ENCODE assay signal across 1 cellular context in genomic region chr7:140230517-140230861, GRCh38.
TF ChIP-seq lines count a peak whose summit lies in the region.

No MANE protein-coding gene starts in this region.

TF ChIP-seq in WTC11, 78 proteins besides CTCF, POLR2A, EP300 and RAD21 (continued from another document):
- TF ChIP-seq, protein P1, sequence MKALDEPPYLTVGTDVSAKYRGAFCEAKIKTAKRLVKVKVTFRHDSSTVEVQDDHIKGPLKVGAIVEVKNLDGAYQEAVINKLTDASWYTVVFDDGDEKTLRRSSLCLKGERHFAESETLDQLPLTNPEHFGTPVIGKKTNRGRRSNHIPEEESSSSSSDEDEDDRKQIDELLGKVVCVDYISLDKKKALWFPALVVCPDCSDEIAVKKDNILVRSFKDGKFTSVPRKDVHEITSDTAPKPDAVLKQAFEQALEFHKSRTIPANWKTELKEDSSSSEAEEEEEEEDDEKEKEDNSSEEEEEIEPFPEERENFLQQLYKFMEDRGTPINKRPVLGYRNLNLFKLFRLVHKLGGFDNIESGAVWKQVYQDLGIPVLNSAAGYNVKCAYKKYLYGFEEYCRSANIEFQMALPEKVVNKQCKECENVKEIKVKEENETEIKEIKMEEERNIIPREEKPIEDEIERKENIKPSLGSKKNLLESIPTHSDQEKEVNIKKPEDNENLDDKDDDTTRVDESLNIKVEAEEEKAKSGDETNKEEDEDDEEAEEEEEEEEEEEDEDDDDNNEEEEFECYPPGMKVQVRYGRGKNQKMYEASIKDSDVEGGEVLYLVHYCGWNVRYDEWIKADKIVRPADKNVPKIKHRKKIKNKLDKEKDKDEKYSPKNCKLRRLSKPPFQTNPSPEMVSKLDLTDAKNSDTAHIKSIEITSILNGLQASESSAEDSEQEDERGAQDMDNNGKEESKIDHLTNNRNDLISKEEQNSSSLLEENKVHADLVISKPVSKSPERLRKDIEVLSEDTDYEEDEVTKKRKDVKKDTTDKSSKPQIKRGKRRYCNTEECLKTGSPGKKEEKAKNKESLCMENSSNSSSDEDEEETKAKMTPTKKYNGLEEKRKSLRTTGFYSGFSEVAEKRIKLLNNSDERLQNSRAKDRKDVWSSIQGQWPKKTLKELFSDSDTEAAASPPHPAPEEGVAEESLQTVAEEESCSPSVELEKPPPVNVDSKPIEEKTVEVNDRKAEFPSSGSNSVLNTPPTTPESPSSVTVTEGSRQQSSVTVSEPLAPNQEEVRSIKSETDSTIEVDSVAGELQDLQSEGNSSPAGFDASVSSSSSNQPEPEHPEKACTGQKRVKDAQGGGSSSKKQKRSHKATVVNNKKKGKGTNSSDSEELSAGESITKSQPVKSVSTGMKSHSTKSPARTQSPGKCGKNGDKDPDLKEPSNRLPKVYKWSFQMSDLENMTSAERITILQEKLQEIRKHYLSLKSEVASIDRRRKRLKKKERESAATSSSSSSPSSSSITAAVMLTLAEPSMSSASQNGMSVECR (CRISPR knock-in tag; IDR thresholded peaks at IDR 0.05; ENCODE audit: borderline replicate concordance): no peak
- TF ChIP-seq TEAD4 (CRISPR knock-in tag; IDR thresholded peaks at IDR 0.05) (no peak), IRF1 (CRISPR knock-in tag; IDR thresholded peaks at IDR 0.05) (no peak), E2F5 (CRISPR knock-in tag; IDR thresholded peaks at IDR 0.05) (no peak; the same call in 1 of the 2 replicates), CREM (CRISPR knock-in tag; IDR thresholded peaks at IDR 0.05) (0 out of 2 replicates have a peak, but pooled peaks have one; percentile 22), ZNF317 (CRISPR knock-in tag; IDR thresholded peaks at IDR 0.05; ENCODE audit: borderline replicate concordance, low read depth) (no peak), GTF2I (CRISPR knock-in tag; conservative IDR thresholded peaks at IDR 0.05) (no peak), JUN (CRISPR knock-in tag; IDR thresholded peaks at IDR 0.05) (0 out of 2 replicates have a peak, but pooled peaks have one; percentile 47)
- TF ChIP-seq, protein P2, sequence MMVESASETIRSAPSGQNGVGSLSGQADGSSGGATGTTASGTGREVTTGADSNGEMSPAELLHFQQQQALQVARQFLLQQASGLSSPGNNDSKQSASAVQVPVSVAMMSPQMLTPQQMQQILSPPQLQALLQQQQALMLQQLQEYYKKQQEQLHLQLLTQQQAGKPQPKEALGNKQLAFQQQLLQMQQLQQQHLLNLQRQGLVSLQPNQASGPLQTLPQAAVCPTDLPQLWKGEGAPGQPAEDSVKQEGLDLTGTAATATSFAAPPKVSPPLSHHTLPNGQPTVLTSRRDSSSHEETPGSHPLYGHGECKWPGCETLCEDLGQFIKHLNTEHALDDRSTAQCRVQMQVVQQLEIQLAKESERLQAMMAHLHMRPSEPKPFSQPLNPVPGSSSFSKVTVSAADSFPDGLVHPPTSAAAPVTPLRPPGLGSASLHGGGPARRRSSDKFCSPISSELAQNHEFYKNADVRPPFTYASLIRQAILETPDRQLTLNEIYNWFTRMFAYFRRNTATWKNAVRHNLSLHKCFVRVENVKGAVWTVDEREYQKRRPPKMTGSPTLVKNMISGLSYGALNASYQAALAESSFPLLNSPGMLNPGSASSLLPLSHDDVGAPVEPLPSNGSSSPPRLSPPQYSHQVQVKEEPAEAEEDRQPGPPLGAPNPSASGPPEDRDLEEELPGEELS (CRISPR knock-in tag; IDR thresholded peaks at IDR 0.05): peak; percentile 90
- TF ChIP-seq, protein P3, sequence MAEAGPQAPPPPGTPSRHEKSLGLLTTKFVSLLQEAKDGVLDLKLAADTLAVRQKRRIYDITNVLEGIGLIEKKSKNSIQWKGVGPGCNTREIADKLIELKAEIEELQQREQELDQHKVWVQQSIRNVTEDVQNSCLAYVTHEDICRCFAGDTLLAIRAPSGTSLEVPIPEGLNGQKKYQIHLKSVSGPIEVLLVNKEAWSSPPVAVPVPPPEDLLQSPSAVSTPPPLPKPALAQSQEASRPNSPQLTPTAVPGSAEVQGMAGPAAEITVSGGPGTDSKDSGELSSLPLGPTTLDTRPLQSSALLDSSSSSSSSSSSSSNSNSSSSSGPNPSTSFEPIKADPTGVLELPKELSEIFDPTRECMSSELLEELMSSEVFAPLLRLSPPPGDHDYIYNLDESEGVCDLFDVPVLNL (CRISPR knock-in tag; IDR thresholded peaks at IDR 0.05; ENCODE audit: borderline replicate concordance, low read depth): 0 out of 2 replicates have a peak, but pooled peaks have one; percentile 31
- TF ChIP-seq, protein P4, sequence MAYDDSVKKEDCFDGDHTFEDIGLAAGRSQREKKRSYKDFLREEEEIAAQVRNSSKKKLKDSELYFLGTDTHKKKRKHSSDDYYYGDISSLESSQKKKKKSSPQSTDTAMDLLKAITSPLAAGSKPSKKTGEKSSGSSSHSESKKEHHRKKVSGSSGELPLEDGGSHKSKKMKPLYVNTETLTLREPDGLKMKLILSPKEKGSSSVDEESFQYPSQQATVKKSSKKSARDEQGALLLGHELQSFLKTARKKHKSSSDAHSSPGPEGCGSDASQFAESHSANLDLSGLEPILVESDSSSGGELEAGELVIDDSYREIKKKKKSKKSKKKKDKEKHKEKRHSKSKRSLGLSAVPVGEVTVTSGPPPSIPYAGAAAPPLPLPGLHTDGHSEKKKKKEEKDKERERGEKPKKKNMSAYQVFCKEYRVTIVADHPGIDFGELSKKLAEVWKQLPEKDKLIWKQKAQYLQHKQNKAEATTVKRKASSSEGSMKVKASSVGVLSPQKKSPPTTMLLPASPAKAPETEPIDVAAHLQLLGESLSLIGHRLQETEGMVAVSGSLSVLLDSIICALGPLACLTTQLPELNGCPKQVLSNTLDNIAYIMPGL (CRISPR knock-in tag; IDR thresholded peaks at IDR 0.05): 0 out of 2 replicates have a peak, but pooled peaks have one; percentile 18
